In the genomic region with DNA sequence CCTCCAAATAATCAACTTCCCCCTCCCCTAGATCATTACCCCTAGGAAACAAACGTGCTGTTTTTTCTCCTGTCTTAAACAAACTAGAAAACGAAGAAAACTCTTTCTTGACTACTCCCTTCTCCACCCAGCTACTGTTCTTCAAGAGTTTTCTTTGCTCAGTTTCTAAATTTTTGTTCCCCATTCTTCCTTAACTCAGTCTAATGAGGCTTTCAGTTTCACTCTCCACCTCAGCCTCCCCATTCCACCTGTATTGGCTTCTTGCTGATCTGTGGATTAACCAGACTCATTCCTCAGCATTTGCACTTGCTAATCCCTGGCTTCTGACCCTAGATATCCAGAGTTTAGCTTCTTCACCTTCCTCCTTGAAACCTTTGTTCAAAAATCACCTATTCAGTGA, we compare ENCODE assay signal across 33 cellular contexts. TPM values are rescaled to one million over a fixed set of nuclear protein-coding genes. Genes with fewer than 3 reads are reported as not detected.
DNase-seq lines count a peak whose midpoint lies in the region; ATAC-seq and TF ChIP-seq lines count a peak whose summit lies in the region.
"Had no signal": no experiment of that assay in that cellular context is flagged by ENCODE, and none has a peak within 500 bp of the region (broad histone marks: within the 10 kb centered on the region; RNA-seq: fewer than 3 reads in every experiment).

No MANE protein-coding gene starts in this region.

- CTCF ChIA-PET in activated B cell treated with CpG ODN at 0.5 μM for 24 hours (lab: Charles Lee) = no interaction called here
- CTCF ChIA-PET in SK-N-SH (lab: Yijun Ruan, JAX) = interaction anchor here (0.7 to 1.1 kb wide), 2 partner anchors 11 to 12 kb away, joined by 3 to 4 read pairs; no protein-coding TSS in a partner anchor
- CTCF ChIA-PET in activated naive CD4-positive, alpha-beta T cell treated with anti-CD3 and anti-CD28 coated beads for 36 hours (lab: Charles Lee) = interaction anchor here (0.5 kb wide), 1 partner anchor 13 kb away, joined by 3 read pairs; no protein-coding TSS in a partner anchor

- no peaks in the 10 kb centered on the region for H3K79me2 ChIP-seq in SK-N-SH (ENCODE audit: insufficient read depth)

- peaks cover 11% of the 10 kb centered on the region for H3K4me1 Mint-ChIP-seq in activated B cell treated with CpG ODN at 0.5 μM for 24 hours
- H3K4me1 Mint-ChIP-seq in activated naive CD4-positive, alpha-beta T cell treated with anti-CD3 and anti-CD28 coated beads for 36 hours (ENCODE audit: low read depth) = no peaks in the 10 kb centered on the region
- H3K4me1 Mint-ChIP-seq: nephron had no signal

- no peak for TF ChIP-seq CTCF in activated B cell treated with CpG ODN at 0.5 μM for 24 hours (IDR thresholded peaks at IDR 0.05)
- TF ChIP-seq CTCF in SK-N-SH (IDR thresholded peaks at IDR 0.05) = no peak

- no peak overlapping the region for H3K4me2 ChIP-seq in SK-N-SH

- H3K4me3 ChIP-seq in SK-N-SH (ENCODE audit: low read depth in 2 of 2, low read length in 1 of 2) = no peak overlapping the region
- H3K4me3 ChIP-seq in SJCRH30 = no peak overlapping the region
- H3K4me3 ChIP-seq: coronary artery, lower lobe of right lung had no signal

- H3K27me3 ChIP-seq in SK-N-SH (ENCODE audit: insufficient read depth) (no peaks in the 10 kb centered on the region), SJCRH30 (no peaks in the 10 kb centered on the region)

- H3K27me3 Mint-ChIP-seq in activated B cell treated with CpG ODN at 0.5 μM for 24 hours = no peaks in the 10 kb centered on the region
- peaks cover 7% of the 10 kb centered on the region for H3K27me3 Mint-ChIP-seq in activated naive CD4-positive, alpha-beta T cell treated with anti-CD3 and anti-CD28 coated beads for 36 hours (ENCODE audit: low read depth)

- no peaks in the 10 kb centered on the region for H3K9me2 ChIP-seq in SK-N-SH

- POLR2A ChIA-PET in activated B cell treated with CpG ODN at 0.5 μM for 24 hours (lab: Charles Lee) = no interaction called here
- POLR2A ChIA-PET in SK-N-SH (lab: Yijun Ruan, JAX) = no interaction called here

- no peaks in the 10 kb centered on the region for H3F3A ChIP-seq in SK-N-SH (replicated peaks; ENCODE audit: insufficient read depth)

- H3K36me3 ChIP-seq in SK-N-SH (replicated peaks in 1 of 2; ENCODE audit: control insufficient read depth in 1 of 2, insufficient read depth in 2 of 2, low read length in 1 of 2) = no peaks in the 10 kb centered on the region
- H3K36me3 ChIP-seq in SJCRH30 = no peaks in the 10 kb centered on the region
- H3K36me3 ChIP-seq: BE2C, lower lobe of right lung, WERI-Rb-1 had no signal

- no peak overlapping the region for H3K27ac ChIP-seq in SK-N-SH (ENCODE audit: low read depth in 2 of 2, low read length in 1 of 2)
- no peak overlapping the region for H3K27ac ChIP-seq in SJCRH30
- H3K27ac ChIP-seq: coronary artery, epithelial cell of prostate, lower lobe of right lung, WERI-Rb-1 had no signal

- H3K27ac Mint-ChIP-seq in activated B cell treated with CpG ODN at 0.5 μM for 24 hours = peak overlapping the region; percentile 74
- no peak overlapping the region for H3K27ac Mint-ChIP-seq in activated naive CD4-positive, alpha-beta T cell treated with anti-CD3 and anti-CD28 coated beads for 36 hours
- H3K27ac Mint-ChIP-seq: activated CD4-positive, alpha-beta T cell treated with anti-CD3 and anti-CD28 coated beads, Interleukin-2, amount 10 ng/mL, durations not matched to agents 24 days and 14 days; CD8-positive, alpha-beta T cell; nephron; stimulated activated effector memory CD8-positive, alpha-beta T cell treated with anti-CD3 and anti-CD28 coated beads, Interleukin-12 subunit alpha, Interleukin-12 subunit beta, amount 100 ng/mL, for 72 hours had no signal

- H3K4me3 Mint-ChIP-seq in activated B cell treated with CpG ODN at 0.5 μM for 24 hours = peak overlapping the region; percentile 39
- H3K4me3 Mint-ChIP-seq in activated naive CD4-positive, alpha-beta T cell treated with anti-CD3 and anti-CD28 coated beads for 36 hours = no peak overlapping the region
- H3K4me3 Mint-ChIP-seq: activated CD4-positive, alpha-beta T cell treated with anti-CD3 and anti-CD28 coated beads, Interleukin-2, amount 10 ng/mL, durations not matched to agents 24 days and 14 days; activated T-cell treated with anti-CD3 and anti-CD28 coated beads, Interleukin-2, amount 50 U/mL, for 4 hours; CD8-positive, alpha-beta T cell; nephron; stimulated activated effector memory CD8-positive, alpha-beta T cell treated with anti-CD3 and anti-CD28 coated beads, Interleukin-12 subunit alpha, Interleukin-12 subunit beta, amount 100 ng/mL, for 72 hours had no signal

- no peaks in the 10 kb centered on the region for H4K20me1 ChIP-seq in SK-N-SH (ENCODE audit: insufficient read depth)

- 7% methylated on average over 2 of the region's 2 CpGs for WGBS in SK-N-SH (ENCODE audit: low lambda C conversion rate)

- no peaks in the 10 kb centered on the region for H3K36me3 Mint-ChIP-seq in activated B cell treated with CpG ODN at 0.5 μM for 24 hours (ENCODE audit: low read depth)
- peaks cover 4% of the 10 kb centered on the region for H3K36me3 Mint-ChIP-seq in activated naive CD4-positive, alpha-beta T cell treated with anti-CD3 and anti-CD28 coated beads for 36 hours (ENCODE audit: low read depth)
- H3K36me3 Mint-ChIP-seq: stimulated activated effector memory CD8-positive, alpha-beta T cell treated with anti-CD3 and anti-CD28 coated beads, Interleukin-12 subunit alpha, Interleukin-12 subunit beta, amount 100 ng/mL, for 72 hours had no signal

- H3K9me3 Mint-ChIP-seq in activated B cell treated with CpG ODN at 0.5 μM for 24 hours = no peaks in the 10 kb centered on the region
- H3K9me3 Mint-ChIP-seq in activated naive CD4-positive, alpha-beta T cell treated with anti-CD3 and anti-CD28 coated beads for 36 hours = peaks cover 1% of the 10 kb centered on the region
- H3K9me3 Mint-ChIP-seq: stimulated activated effector memory CD8-positive, alpha-beta T cell treated with anti-CD3 and anti-CD28 coated beads, Interleukin-12 subunit alpha, Interleukin-12 subunit beta, amount 100 ng/mL, for 72 hours had no signal

- no peak overlapping the region for H2AFZ ChIP-seq in SK-N-SH (ENCODE audit: low read depth)

- intact Hi-C loops in activated B cell treated with CpG ODN at 0.5 μM for 24 hours (cut with micrococcal nuclease) = no loop called here
- intact Hi-C loops in activated naive CD4-positive, alpha-beta T cell treated with anti-CD3 and anti-CD28 coated beads for 36 hours (cut with micrococcal nuclease) = no loop called here

- no peak for TF ChIP-seq RAD21 in SK-N-SH (IDR thresholded peaks at IDR 0.05; ENCODE audit: low read length)

- no peak for DNase-seq in activated B cell treated with CpG ODN at 0.5 μM for 24 hours
- DNase-seq in NCI-H2227 (lab: John Stamatoyannopoulos, UW; ENCODE audit: unreplicated experiment) = no peak
- DNase-seq in SK-N-SH = no peak
- DNase-seq in activated naive CD4-positive, alpha-beta T cell treated with anti-CD3 and anti-CD28 coated beads for 36 hours = no peak
- no peak for DNase-seq in SJCRH30
- DNase-seq: ACHN; activated CD4-positive, alpha-beta T cell treated with anti-CD3 and anti-CD28 coated beads, Interleukin-2, amount 10 ng/mL, durations not matched to agents 24 days and 14 days; activated gamma-delta T cell treated with Interleukin-2 at 50 U/mL for 16 hours; activated T-cell treated with anti-CD3 and anti-CD28 coated beads, Interleukin-2, amount 50 U/mL, for 4 hours; BE2C; caudate nucleus; CD8-positive, alpha-beta T cell; effector CD8-positive, alpha-beta T cell; hypothalamus; lower lobe of right lung; NCI-H146; NCI-H2107; NCI-H446; NCI-H774; SHP77 treated with DMSO at 0.1 percent for 48 hours; stimulated activated CD4-positive, alpha-beta T cell treated with anti-CD3 and anti-CD28 coated beads, Interleukin-4, amount 100 ng/mL, for 4 hours; substantia nigra; SW 1271; T-helper 9 cell; WERI-Rb-1 had no signal

- H3K9ac ChIP-seq in SK-N-SH = no peak overlapping the region

- ATAC-seq in GM18519 (IDR thresholded peaks at IDR 0.05; ENCODE audit: low FRiP score, unreplicated experiment) (peak; percentile 46), GM21515 (IDR thresholded peaks at IDR 0.05; ENCODE audit: unreplicated experiment) (peak; percentile 66), HG03469 (IDR thresholded peaks at IDR 0.05; ENCODE audit: unreplicated experiment) (peak; percentile 51), activated B cell treated with CpG ODN at 0.5 μM for 24 hours (ENCODE audit: low read depth) (no peak)
- ATAC-seq: activated T-cell treated with anti-CD3 and anti-CD28 coated beads, Interleukin-2, amount 50 U/mL, for 4 hours; CD8-positive, alpha-beta T cell; lower lobe of right lung; Panc1; stimulated activated effector memory CD8-positive, alpha-beta T cell treated with anti-CD3 and anti-CD28 coated beads, Interleukin-12 subunit alpha, Interleukin-12 subunit beta, amount 100 ng/mL, for 72 hours had no signal

- no peak for TF ChIP-seq EP300 in SK-N-SH (IDR thresholded peaks at IDR 0.05; ENCODE audit: borderline replicate concordance in 1 of 2, low read depth in 1 of 2, low read length in 1 of 2)

- H3K9me3 ChIP-seq in SK-N-SH (no peaks in the 10 kb centered on the region), SJCRH30 (replicated peaks) (no peaks in the 10 kb centered on the region)
- H3K9me3 ChIP-seq: BE2C had no signal

- H3K4me1 ChIP-seq in SK-N-SH (ENCODE audit: control insufficient read depth in 1 of 2, insufficient read depth in 2 of 2, low read depth in 1 of 2, low read length in 1 of 2) (no peaks in the 10 kb centered on the region), SJCRH30 (no peaks in the 10 kb centered on the region)
- H3K4me1 ChIP-seq: BE2C, lower lobe of right lung had no signal

TF ChIP-seq in SK-N-SH, 30 proteins besides CTCF, POLR2A, EP300 and RAD21 (continues in another document):
- TF ChIP-seq SIN3A (IDR thresholded peaks at IDR 0.05; ENCODE audit: borderline replicate concordance, low read depth, low read length) (no peak), ELF1 (IDR thresholded peaks at IDR 0.05) (no peak)
- TF ChIP-seq, protein P1, sequence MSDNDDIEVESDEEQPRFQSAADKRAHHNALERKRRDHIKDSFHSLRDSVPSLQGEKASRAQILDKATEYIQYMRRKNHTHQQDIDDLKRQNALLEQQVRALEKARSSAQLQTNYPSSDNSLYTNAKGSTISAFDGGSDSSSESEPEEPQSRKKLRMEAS (IDR thresholded peaks at IDR 0.05; ENCODE audit: low read depth) = no peak

RNA-seq across cellular contexts. Expression of a gene that starts 26.8 kb away (rescaled TPM):
- total RNA-seq in activated B cell treated with CpG ODN at 0.5 μM for 24 hours = 1.8 and 1.9 TPM in 2 replicates
- 1.9 and 2.1 TPM in 2 replicates for polyA plus RNA-seq in SK-N-SH (2012; rRNA removed)
- polyA plus RNA-seq in SK-N-SH (2012; cell fraction: cytosol; rRNA removed) = 2.5 and 2.8 TPM in 2 replicates
- 0.47 and 1.4 TPM in 2 replicates for polyA plus RNA-seq in SK-N-SH (2012; cell fraction: nucleus; rRNA removed)
- total RNA-seq in activated naive CD4-positive, alpha-beta T cell treated with anti-CD3 and anti-CD28 coated beads for 36 hours = under 1 TPM; 0.76 to 0.99 TPM
- total RNA-seq in SJCRH30 (2014; rRNA removed; shearing (Covaris generic)) = 0.23 and 0.40 TPM in 2 replicates

RNA-seq across cellular contexts. Expression of a gene that starts 27.6 kb away (rescaled TPM):
- 54.0 and 54.8 TPM in 2 replicates for total RNA-seq in activated B cell treated with CpG ODN at 0.5 μM for 24 hours
- 29.0 and 41.1 TPM in 2 replicates for polyA plus RNA-seq in SK-N-SH (2012; rRNA removed)
- polyA plus RNA-seq in SK-N-SH (2012; cell fraction: cytosol; rRNA removed) = 53.5 and 77.6 TPM in 2 replicates
- 10.1 and 20.7 TPM in 2 replicates for polyA plus RNA-seq in SK-N-SH (2012; cell fraction: nucleus; rRNA removed)
- total RNA-seq in activated naive CD4-positive, alpha-beta T cell treated with anti-CD3 and anti-CD28 coated beads for 36 hours = 10 to 100 TPM; 46.6 to 55.7 TPM
- total RNA-seq in SJCRH30 (2014; rRNA removed; shearing (Covaris generic)) = 49.7 and 55.4 TPM in 2 replicates
